Comparison of ENCODE assay signal across 22 cellular contexts in genomic region chr2:73730810-73731209, GRCh38. TPM values are rescaled to one million over a fixed set of nuclear protein-coding genes. Genes with fewer than 3 reads are reported as not detected.
DNase-seq lines count a peak whose midpoint lies in the region; ATAC-seq and TF ChIP-seq lines count a peak whose summit lies in the region.
"Had no signal": no experiment of that assay in that cellular context is flagged by ENCODE, and none has a peak within 500 bp of the region (broad histone marks: within the 10 kb centered on the region; RNA-seq: fewer than 3 reads in every experiment).

No MANE protein-coding gene starts in this region.

- H3K27ac ChIP-seq in stomach (no peak overlapping the region), esophagus muscularis mucosa (replicated peaks in 1 of 4) (no peak overlapping the region), tibial nerve (no peak overlapping the region)
- H3K27ac ChIP-seq: hepatocyte, neutrophil, WERI-Rb-1 had no signal

- intact Hi-C loops in activated CD4-positive, alpha-beta T cell treated with anti-CD3 and anti-CD28 coated beads, Interleukin-2, amount 10 ng/mL, durations not matched to agents 24 days and 14 days (cut with micrococcal nuclease) = loop anchor here (10.0 kb wide), 1 partner anchor 414 kb away; the partner anchor contains the start of gene BOLA3
- intact Hi-C loops in stomach (cut with DNase I; ENCODE audit: low total_unique reads) = no loop called here
- intact Hi-C loops in esophagus muscularis mucosa (cut with DNase I) = no loop called here

- H3K4me1 ChIP-seq in stomach (peaks cover 0 to 13% (median 3%) of the 10 kb centered on the region in 4 donors), esophagus muscularis mucosa (peaks cover 1 to 2% (median 2%) of the 10 kb centered on the region in 4 donors), tibial nerve (peaks cover 0 to 7% (median under 1%) of the 10 kb centered on the region in 4 donors)

- no peak for TF ChIP-seq CTCF in stomach (IDR thresholded peaks at IDR 0.05)
- no peak for TF ChIP-seq CTCF in esophagus muscularis mucosa (IDR thresholded peaks at IDR 0.05)
- TF ChIP-seq CTCF in tibial nerve (IDR thresholded peaks at IDR 0.05) = no peak

- no peak for DNase-seq in activated CD4-positive, alpha-beta T cell treated with anti-CD3 and anti-CD28 coated beads, Interleukin-2, amount 10 ng/mL, durations not matched to agents 24 days and 14 days
- no peak for DNase-seq in activated CD4-positive, alpha-beta T cell treated with anti-CD3 and anti-CD28 coated beads, Interleukin-2, amount 50 U/mL, for 48 hours
- peak; percentile 74 to 88 for DNase-seq in cerebellar nuclear complex (lab: John Stamatoyannopoulos, UW)
- no peak for DNase-seq in left lobe of liver (ENCODE audit: low spot score)
- peak; percentile 38 for DNase-seq in stomach
- DNase-seq in esophagus muscularis mucosa (ENCODE audit: extremely low spot score) = no peak
- DNase-seq in tibial nerve (ENCODE audit: low spot score in 2 of 2) = no peak
- DNase-seq: activated naive CD8-positive, alpha-beta T cell treated with anti-CD3 and anti-CD28 coated beads, Interleukin-2, amount 50 U/mL, for 24 hours; Karpas-422; NCI-H1092 treated with DMSO at 0.1 percent for 48 hours; NCI-H524 treated with DMSO at 0.1 percent for 48 hours; SHP77; stimulated activated CD4-positive, alpha-beta T cell treated with anti-CD3 and anti-CD28 coated beads, Interleukin-1b, Interleukin-23, amount 100 ng/mL, for 48 hours; T-helper 1 cell; WERI-Rb-1 had no signal

- no peak overlapping the region for H3K4me3 Mint-ChIP-seq in activated CD4-positive, alpha-beta T cell treated with anti-CD3 and anti-CD28 coated beads, Interleukin-2, amount 10 ng/mL, durations not matched to agents 24 days and 14 days
- H3K4me3 Mint-ChIP-seq: activated naive CD8-positive, alpha-beta T cell treated with anti-CD3 and anti-CD28 coated beads, Interleukin-2, amount 50 U/mL, for 24 hours had no signal

- peak; percentile 48 for ATAC-seq in left lobe of liver
- ATAC-seq in HG02798 (IDR thresholded peaks at IDR 0.05; ENCODE audit: poor library complexity, unreplicated experiment) = no peak
- ATAC-seq: activated naive CD8-positive, alpha-beta T cell treated with anti-CD3 and anti-CD28 coated beads, Interleukin-2, amount 50 U/mL, for 24 hours had no signal

- H3K27ac Mint-ChIP-seq in activated CD4-positive, alpha-beta T cell treated with anti-CD3 and anti-CD28 coated beads, Interleukin-2, amount 10 ng/mL, durations not matched to agents 24 days and 14 days = peak overlapping the region; percentile 10
- H3K27ac Mint-ChIP-seq: activated naive CD8-positive, alpha-beta T cell treated with anti-CD3 and anti-CD28 coated beads, Interleukin-2, amount 50 U/mL, for 24 hours had no signal

- 70 to 90% (median 81%) methylated on average over 4 of the region's 4 CpGs for WGBS in stomach, 5 donors
- WGBS in esophagus muscularis mucosa = 90% methylated on average over 4 of the region's 4 CpGs
- 85 to 90% methylated on average over 4 of the region's 4 CpGs for WGBS in tibial nerve, 2 donors

- H3K4me3 ChIP-seq in stomach (no peak overlapping the region), esophagus muscularis mucosa (no peak overlapping the region), tibial nerve (no peak overlapping the region)
- H3K4me3 ChIP-seq: hepatocyte had no signal

- H3K9me3 Mint-ChIP-seq in activated CD4-positive, alpha-beta T cell treated with anti-CD3 and anti-CD28 coated beads, Interleukin-2, amount 10 ng/mL, durations not matched to agents 24 days and 14 days = no peaks in the 10 kb centered on the region
- H3K9me3 Mint-ChIP-seq: activated naive CD8-positive, alpha-beta T cell treated with anti-CD3 and anti-CD28 coated beads, Interleukin-2, amount 50 U/mL, for 24 hours had no signal

- H3K9me3 ChIP-seq in stomach (no peaks in the 10 kb centered on the region), esophagus muscularis mucosa (no peaks in the 10 kb centered on the region), tibial nerve (no peaks in the 10 kb centered on the region)
- H3K9me3 ChIP-seq: neutrophil had no signal

- TF ChIP-seq EP300 in stomach (IDR thresholded peaks at IDR 0.05) = no peak
- no peak for TF ChIP-seq EP300 in esophagus muscularis mucosa (IDR thresholded peaks at IDR 0.05)
- TF ChIP-seq EP300 in tibial nerve (IDR thresholded peaks at IDR 0.05) = no peak

- no peaks in the 10 kb centered on the region for H3K27me3 Mint-ChIP-seq in activated CD4-positive, alpha-beta T cell treated with anti-CD3 and anti-CD28 coated beads, Interleukin-2, amount 10 ng/mL, durations not matched to agents 24 days and 14 days
- H3K27me3 Mint-ChIP-seq: activated naive CD8-positive, alpha-beta T cell treated with anti-CD3 and anti-CD28 coated beads, Interleukin-2, amount 50 U/mL, for 24 hours had no signal

- H3K36me3 Mint-ChIP-seq in activated CD4-positive, alpha-beta T cell treated with anti-CD3 and anti-CD28 coated beads, Interleukin-2, amount 10 ng/mL, durations not matched to agents 24 days and 14 days (ENCODE audit: low read depth) = peaks cover 45% of the 10 kb centered on the region

- H3K4me1 Mint-ChIP-seq in activated CD4-positive, alpha-beta T cell treated with anti-CD3 and anti-CD28 coated beads, Interleukin-2, amount 10 ng/mL, durations not matched to agents 24 days and 14 days = no peaks in the 10 kb centered on the region

- TF ChIP-seq POLR2A in stomach (IDR thresholded peaks at IDR 0.05) (no peak), esophagus muscularis mucosa (IDR thresholded peaks at IDR 0.05; ENCODE audit: low read depth) (no peak), tibial nerve (IDR thresholded peaks at IDR 0.05) (no peak)

- H3K27me3 ChIP-seq in stomach (no peaks in the 10 kb centered on the region), esophagus muscularis mucosa (no peaks in the 10 kb centered on the region), tibial nerve (no peaks in the 10 kb centered on the region)
- H3K27me3 ChIP-seq: hepatocyte, neutrophil had no signal

- H3K36me3 ChIP-seq in stomach (peaks cover 24 to 73% (median 70%) of the 10 kb centered on the region in 4 donors), esophagus muscularis mucosa (peaks cover 33 to 69% (median 58%) of the 10 kb centered on the region in 4 donors), tibial nerve (peaks cover 0 to 68% (median 8%) of the 10 kb centered on the region in 3 donors)

RNA-seq across cellular contexts. Expression of gene TPRKB, which starts 6.3 kb away (rescaled TPM):
- total RNA-seq in activated CD4-positive, alpha-beta T cell treated with anti-CD3 and anti-CD28 coated beads, Interleukin-2, amount 10 ng/mL, durations not matched to agents 24 days and 14 days = 37.6 and 38.5 TPM in 2 replicates
- total RNA-seq in left lobe of liver (8.6 TPM), stomach (10 to 100 TPM in 2 of 5 donors, 1 to 10 TPM in 2, not detected in 1; 3.1 to 31.4 (median 7.2) TPM), esophagus muscularis mucosa (10 to 100 TPM; 13.6 to 30.3 (median 23.4) TPM), tibial nerve (10 to 100 TPM in 3 of 4 donors, 1 to 10 TPM in 1; 6.7 to 23.7 (median 16.6) TPM)
- polyA plus RNA-seq in stomach = 10 to 100 TPM; 60.9 to 76.0 (median 75.9) TPM

RNA-seq across cellular contexts. Expression of gene DUSP11, which starts 49.1 kb away (rescaled TPM):
- total RNA-seq in activated CD4-positive, alpha-beta T cell treated with anti-CD3 and anti-CD28 coated beads, Interleukin-2, amount 10 ng/mL, durations not matched to agents 24 days and 14 days = 38.1 and 39.5 TPM in 2 replicates
- 6.5 TPM for total RNA-seq in left lobe of liver
- total RNA-seq in stomach = 10 to 100 TPM in 3 of 5 donors, 1 to 10 TPM in 2; 9.0 to 45.2 (median 14.3) TPM
- polyA plus RNA-seq in stomach = 10 to 100 TPM; 16.7 to 25.4 (median 17.1) TPM
- 10 to 100 TPM; 15.2 to 22.4 (median 18.7) TPM for total RNA-seq in esophagus muscularis mucosa
- total RNA-seq in tibial nerve = 10 to 100 TPM; 19.8 to 34.1 (median 25.3) TPM

RNA-seq across cellular contexts. Expression of gene C2orf78, which starts 53.2 kb away (rescaled TPM):
- total RNA-seq in activated CD4-positive, alpha-beta T cell treated with anti-CD3 and anti-CD28 coated beads, Interleukin-2, amount 10 ng/mL, durations not matched to agents 24 days and 14 days = 0.07 TPM in 1 of 2 replicates, not detected in the other
- total RNA-seq in left lobe of liver (not detected), stomach (not detected), esophagus muscularis mucosa (not detected), tibial nerve (not detected)
- polyA plus RNA-seq in stomach = not detected
- total RNA-seq: bronchial epithelial cell, hepatocyte, kidney epithelial cell, mucosa of gallbladder, subcutaneous adipose tissue had no signal
- polyA plus RNA-seq: hepatocyte had no signal

Comparison
In these comparisons a context has a peak if more than half of its experiments do, and no peak if none do; other contexts are left out.
1. DNase-seq: peak in cerebellar nuclear complex (2 of 2) and stomach (single experiment); none in activated CD4-positive, alpha-beta T cell treated with anti-CD3 and anti-CD28 coated beads, Interleukin-2, amount 10 ng/mL, durations not matched to agents 24 days and 14 days (single experiment), activated CD4-positive, alpha-beta T cell treated with anti-CD3 and anti-CD28 coated beads, Interleukin-2, amount 50 U/mL, for 48 hours (0 of 2), left lobe of liver (single experiment), esophagus muscularis mucosa (single experiment) and tibial nerve (0 of 2).